In genomic region chr4:178174756-178175155, GRCh38 we compare ENCODE assay signal across 28 cellular contexts.
"Had no signal": no experiment of that assay in that cellular context is flagged by ENCODE, and none has a peak within 500 bp of the region (broad histone marks: within the 10 kb centered on the region; RNA-seq: fewer than 3 reads in every experiment).

No MANE protein-coding gene starts in this region.

- H3K4me1 ChIP-seq: ascending aorta, breast epithelium, esophagus muscularis mucosa, gastroesophageal sphincter, heart right ventricle had no signal

- DNase-seq: activated CD4-positive, alpha-beta memory T cell treated with anti-CD3 and anti-CD28 coated beads for 36 hours; activated CD4-positive, alpha-beta T cell treated with anti-CD3 and anti-CD28 coated beads for 36 hours; activated CD4-positive, alpha-beta T cell treated with anti-CD3 and anti-CD28 coated beads, Interleukin-2, amount 10 ng/mL, durations not matched to agents 24 days and 14 days; activated CD4-positive, CD25-positive, alpha-beta regulatory T cell; activated CD4-positive, CD25-positive, alpha-beta regulatory T cell treated with anti-CD3 and anti-CD28 coated beads, Interleukin-2, amount 50 U/mL, for 72 hours; activated CD8-positive, alpha-beta memory T cell treated with anti-CD3 and anti-CD28 coated beads, Interleukin-2, amount 10 ng/mL, durations not matched to agents 7 days and 5 days; activated CD8-positive, alpha-beta memory T cell treated with anti-CD3 and anti-CD28 coated beads, Interleukin-2, amount 50 U/mL, for 4 hours; activated CD8-positive, alpha-beta T cell treated with anti-CD3 and anti-CD28 coated beads, Interleukin-2, amount 10 ng/mL, durations not matched to agents 7 days and 5 days; activated gamma-delta T cell; activated naive CD4-positive, alpha-beta T cell; activated naive CD4-positive, alpha-beta T cell treated with anti-CD3 and anti-CD28 coated beads, Interleukin-2, amount 10 ng/mL, durations not matched to agents 7 days and 5 days; activated naive CD8-positive, alpha-beta T cell treated with anti-CD3 and anti-CD28 coated beads, Interleukin-2, amount 10 ng/mL, durations not matched to agents 7 days and 5 days; activated T-cell treated with anti-CD3 and anti-CD28 coated beads, Interleukin-2, amount 50 U/mL, for 1 hour; activated T-cell treated with anti-CD3 and anti-CD28 coated beads, Interleukin-2, amount 50 U/mL, for 48 hours; dorsolateral prefrontal cortex; effector memory CD4-positive, alpha-beta T cell; endodermal cell; erythroblast; foreskin melanocyte; heart right ventricle; T-helper 2 cell had no signal

- H3K4me3 ChIP-seq: ascending aorta, breast epithelium, coronary artery, dorsolateral prefrontal cortex, esophagus muscularis mucosa, gastroesophageal sphincter, heart right ventricle, hepatocyte had no signal

- H3K36me3 ChIP-seq: ascending aorta, breast epithelium, esophagus muscularis mucosa, gastroesophageal sphincter, heart right ventricle had no signal

- H3K9me3 ChIP-seq: ascending aorta, breast epithelium, esophagus muscularis mucosa, gastroesophageal sphincter had no signal

- H3K27me3 ChIP-seq: ascending aorta, breast epithelium, dorsolateral prefrontal cortex, esophagus muscularis mucosa, gastroesophageal sphincter, heart right ventricle, hepatocyte had no signal

- ATAC-seq: activated CD4-positive, alpha-beta T cell treated with anti-CD3 and anti-CD28 coated beads for 36 hours; activated CD8-positive, alpha-beta memory T cell treated with anti-CD3 and anti-CD28 coated beads, Interleukin-2, amount 10 ng/mL, durations not matched to agents 7 days and 5 days; activated CD8-positive, alpha-beta T cell treated with anti-CD3 and anti-CD28 coated beads, Interleukin-2, amount 10 ng/mL, durations not matched to agents 7 days and 5 days; activated naive CD4-positive, alpha-beta T cell treated with anti-CD3 and anti-CD28 coated beads, Interleukin-2, amount 50 U/mL, for 72 hours; gastroesophageal sphincter; heart right ventricle had no signal
